ENCODE assay signal across 20 cellular contexts in the genomic region with DNA sequence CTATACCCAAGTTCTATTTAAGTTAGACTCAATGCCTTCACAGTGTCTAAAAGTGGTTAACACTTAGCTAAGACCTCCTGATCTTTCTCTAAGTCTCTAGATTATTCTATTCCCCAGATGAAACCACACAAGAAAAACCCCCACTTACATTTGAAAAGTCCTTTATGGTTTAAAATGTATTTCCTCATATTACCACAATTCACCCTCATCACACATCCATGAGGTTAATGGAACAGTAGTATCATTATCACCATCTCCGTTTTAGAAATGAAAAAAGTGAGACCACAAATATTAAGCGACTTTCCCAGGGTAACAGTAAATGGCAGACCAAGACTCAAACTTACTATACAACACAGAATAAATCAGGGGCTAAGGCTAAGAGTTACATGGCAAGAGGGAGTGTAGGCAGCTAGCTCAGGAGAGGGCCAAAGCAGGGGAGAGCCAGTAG. TPM values are rescaled to one million over a fixed set of nuclear protein-coding genes. Genes with fewer than 3 reads are reported as not detected.
A peak's percentile ranks its signal among the peaks of the same experiment; 100 is the strongest.
DNase-seq lines count a peak whose midpoint lies in the region; ATAC-seq and TF ChIP-seq lines count a peak whose summit lies in the region.
"Had no signal": no experiment of that assay in that cellular context is flagged by ENCODE, and none has a peak within 500 bp of the region (broad histone marks: within the 10 kb centered on the region; RNA-seq: fewer than 3 reads in every experiment).

No MANE protein-coding gene starts in this region.

- no peaks in the 10 kb centered on the region for H3K4me1 ChIP-seq in CD4-positive, CD25-positive, alpha-beta regulatory T cell (ENCODE audit: control insufficient read depth, insufficient read depth, low read length, poor library complexity, severe bottlenecking)
- no peaks in the 10 kb centered on the region for H3K4me1 ChIP-seq in right atrium auricular region
- H3K4me1 ChIP-seq: tibial nerve had no signal

- H3K27me3 ChIP-seq in CD4-positive, CD25-positive, alpha-beta regulatory T cell (ENCODE audit: control insufficient read depth, insufficient read depth, low read length): no peaks in the 10 kb centered on the region
- H3K27me3 ChIP-seq in right atrium auricular region: no peaks in the 10 kb centered on the region
- H3K27me3 ChIP-seq: hepatocyte, MG63, tibial nerve had no signal

- no peak for ATAC-seq in CD4-positive, CD25-positive, alpha-beta regulatory T cell (ENCODE audit: low read depth in 2 of 2)
- ATAC-seq in HG02870 (IDR thresholded peaks at IDR 0.05; ENCODE audit: unreplicated experiment): peak; percentile 37
- peak; percentile 94 for ATAC-seq in central memory CD8-positive, alpha-beta T cell (replicated peaks; ENCODE audit: extremely low read depth, poor library complexity, severe bottlenecking)
- ATAC-seq: HepG2, Right ventricle myocardium inferior, WTC11 had no signal

- peak overlapping the region in 2 of 3 donors; percentile 7 to 42 for H3K27ac Mint-ChIP-seq in CD4-positive, CD25-positive, alpha-beta regulatory T cell
- H3K27ac Mint-ChIP-seq in central memory CD8-positive, alpha-beta T cell (ENCODE audit: low read depth): peak overlapping the region; percentile 73
- H3K27ac Mint-ChIP-seq: WTC11 had no signal

- no peak for DNase-seq in CD4-positive, CD25-positive, alpha-beta regulatory T cell
- DNase-seq in GM10266 (ENCODE audit: extremely low spot score) (peak; percentile 23), right atrium auricular region (ENCODE audit: low spot score) (no peak), 8988T (no peak), foreskin fibroblast (no peak), hypothalamus (lab: John Stamatoyannopoulos, UW) (no peak)
- no peak for DNase-seq in central memory CD8-positive, alpha-beta T cell (ENCODE audit: low spot score in 2 of 2)
- DNase-seq: activated CD8-positive, alpha-beta memory T cell treated with anti-CD3 and anti-CD28 coated beads, Interleukin-2, amount 50 U/mL, for 48 hours; amniotic stem cell; caudate nucleus; kidney; mesendoderm; MG63; NCI-H1694 treated with DMSO at 0.1 percent for 48 hours had no signal

- no peaks in the 10 kb centered on the region for H3K9me3 ChIP-seq in CD4-positive, CD25-positive, alpha-beta regulatory T cell (ENCODE audit: control insufficient read depth in 2 of 2, low read length in 2 of 2)
- no peaks in the 10 kb centered on the region for H3K9me3 ChIP-seq in right atrium auricular region
- H3K9me3 ChIP-seq: MG63, tibial nerve had no signal

- no peak overlapping the region for H3K4me3 ChIP-seq in CD4-positive, CD25-positive, alpha-beta regulatory T cell (ENCODE audit: low read depth, low read length)
- no peak overlapping the region for H3K4me3 ChIP-seq in right atrium auricular region
- H3K4me3 ChIP-seq in foreskin fibroblast (ENCODE audit: low read depth in 1 of 2, low read length in 2 of 2): no peak overlapping the region
- H3K4me3 ChIP-seq: hepatocyte, MG63, tibial nerve had no signal

- no peak for TF ChIP-seq CTCF in GM10266 (IDR thresholded peaks at IDR 0.05; ENCODE audit: control insufficient read depth, insufficient read depth, low read depth, missing control alignments)
- TF ChIP-seq CTCF in right atrium auricular region (IDR thresholded peaks at IDR 0.05): no peak
- no peak for TF ChIP-seq CTCF in foreskin fibroblast (IDR thresholded peaks at IDR 0.05; ENCODE audit: low read depth, low read length)

- H3K4me1 Mint-ChIP-seq in CD4-positive, CD25-positive, alpha-beta regulatory T cell: peaks cover 6 to 13% (median 6%) of the 10 kb centered on the region in 4 donors
- H3K4me1 Mint-ChIP-seq in central memory CD8-positive, alpha-beta T cell: peaks cover 32% of the 10 kb centered on the region
- H3K4me1 Mint-ChIP-seq: WTC11 had no signal

- H3K9me3 Mint-ChIP-seq in CD4-positive, CD25-positive, alpha-beta regulatory T cell: no peaks in the 10 kb centered on the region
- H3K9me3 Mint-ChIP-seq in central memory CD8-positive, alpha-beta T cell: peaks cover 5% of the 10 kb centered on the region
- H3K9me3 Mint-ChIP-seq: WTC11 had no signal

- peaks cover 82% of the 10 kb centered on the region for H3K36me3 ChIP-seq in CD4-positive, CD25-positive, alpha-beta regulatory T cell (ENCODE audit: control insufficient read depth, insufficient read depth, low read length)
- H3K36me3 ChIP-seq in right atrium auricular region: peaks cover 71% of the 10 kb centered on the region

- H3K27ac ChIP-seq in CD4-positive, CD25-positive, alpha-beta regulatory T cell (ENCODE audit: insufficient read depth, low read length, poor library complexity, severe bottlenecking): no peak overlapping the region
- H3K27ac ChIP-seq in right atrium auricular region: no peak overlapping the region
- H3K27ac ChIP-seq: hepatocyte, tibial nerve had no signal

- no peak overlapping the region for H3K4me3 Mint-ChIP-seq in CD4-positive, CD25-positive, alpha-beta regulatory T cell
- H3K4me3 Mint-ChIP-seq in central memory CD8-positive, alpha-beta T cell: peak overlapping the region; percentile 50
- H3K4me3 Mint-ChIP-seq: WTC11 had no signal

- H3K27me3 Mint-ChIP-seq in CD4-positive, CD25-positive, alpha-beta regulatory T cell: no peaks in the 10 kb centered on the region
- no peaks in the 10 kb centered on the region for H3K27me3 Mint-ChIP-seq in central memory CD8-positive, alpha-beta T cell

- peaks cover 47% of the 10 kb centered on the region for H3K36me3 Mint-ChIP-seq in CD4-positive, CD25-positive, alpha-beta regulatory T cell
- H3K36me3 Mint-ChIP-seq in central memory CD8-positive, alpha-beta T cell (ENCODE audit: insufficient read depth): peaks cover 36% of the 10 kb centered on the region

RNA-seq across cellular contexts. Expression of gene EPG5, which starts 28.6 kb away (rescaled TPM):
- 49.8 TPM for total RNA-seq in CD4-positive, CD25-positive, alpha-beta regulatory T cell
- 1 to 10 TPM; 4.1 to 6.0 (median 5.2) TPM for polyA plus RNA-seq in CD4-positive, CD25-positive, alpha-beta regulatory T cell
- 10 to 100 TPM; 25.3 to 33.6 TPM for total RNA-seq in right atrium auricular region

Comparison
In these comparisons a context has a peak if more than half of its experiments do, and no peak if none do; other contexts are left out.
1. ATAC-seq: peak in HG02870 (single experiment) and central memory CD8-positive, alpha-beta T cell (single experiment); none in CD4-positive, CD25-positive, alpha-beta regulatory T cell (0 of 2).